1 cellular context compared by ENCODE assay signal in genomic region chr17:78970834-78971763, GRCh38.
TF ChIP-seq lines count a peak whose summit lies in the region.

No MANE protein-coding gene starts in this region.

TF ChIP-seq in GM23338, 12 proteins besides CTCF, POLR2A, EP300 and RAD21 (continued from another document):
- TF ChIP-seq ZNF462 (CRISPR knock-in tag; IDR thresholded peaks at IDR 0.05), result no peak
TF ChIP-seq in GM23338: peak in this region for 0.
